1 cellular context compared by ENCODE assay signal in genomic region chr19:55324705-55325104, GRCh38.
TF ChIP-seq lines count a peak whose summit lies in the region.

No MANE protein-coding gene starts in this region.

TF ChIP-seq in GM12878, 131 proteins besides CTCF, POLR2A, EP300 and RAD21:
- no peak for TF ChIP-seq PML (IDR thresholded peaks at IDR 0.05; ENCODE audit: low read length)
- TF ChIP-seq FOXM1 (IDR thresholded peaks at IDR 0.05; ENCODE audit: low read depth, low read length) = no peak
- TF ChIP-seq ZNF207 (IDR thresholded peaks at IDR 0.05; ENCODE audit: borderline replicate concordance) = no peak
- TF ChIP-seq FOS (IDR thresholded peaks at IDR 0.05; ENCODE audit: borderline replicate concordance, extremely low read depth, insufficient read length) = no peak
- TF ChIP-seq NFIC (IDR thresholded peaks at IDR 0.05; ENCODE audit: low read depth, low read length) = no peak
- no peak for TF ChIP-seq MLLT1 (IDR thresholded peaks at IDR 0.05)
- TF ChIP-seq KLF5 (IDR thresholded peaks at IDR 0.05; ENCODE audit: partially characterized antibody) = no peak
- TF ChIP-seq BRCA1 (IDR thresholded peaks at IDR 0.05; ENCODE audit: low read depth, low read length) = no peak
- TF ChIP-seq NR2C1 (IDR thresholded peaks at IDR 0.05) = no peak
- TF ChIP-seq, protein P1, sequence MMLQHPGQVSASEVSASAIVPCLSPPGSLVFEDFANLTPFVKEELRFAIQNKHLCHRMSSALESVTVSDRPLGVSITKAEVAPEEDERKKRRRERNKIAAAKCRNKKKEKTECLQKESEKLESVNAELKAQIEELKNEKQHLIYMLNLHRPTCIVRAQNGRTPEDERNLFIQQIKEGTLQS (IDR thresholded peaks at IDR 0.05; ENCODE audit: borderline replicate concordance, extremely low read depth, low read depth, low read length) = no peak
- TF ChIP-seq ZNF24 (IDR thresholded peaks at IDR 0.05) = no peak
- TF ChIP-seq, protein P2, sequence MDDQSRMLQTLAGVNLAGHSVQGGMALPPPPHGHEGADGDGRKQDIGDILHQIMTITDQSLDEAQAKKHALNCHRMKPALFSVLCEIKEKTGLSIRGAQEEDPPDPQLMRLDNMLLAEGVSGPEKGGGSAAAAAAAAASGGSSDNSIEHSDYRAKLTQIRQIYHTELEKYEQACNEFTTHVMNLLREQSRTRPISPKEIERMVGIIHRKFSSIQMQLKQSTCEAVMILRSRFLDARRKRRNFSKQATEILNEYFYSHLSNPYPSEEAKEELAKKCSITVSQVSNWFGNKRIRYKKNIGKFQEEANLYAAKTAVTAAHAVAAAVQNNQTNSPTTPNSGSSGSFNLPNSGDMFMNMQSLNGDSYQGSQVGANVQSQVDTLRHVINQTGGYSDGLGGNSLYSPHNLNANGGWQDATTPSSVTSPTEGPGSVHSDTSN (IDR thresholded peaks at IDR 0.05; ENCODE audit: insufficient replicate concordance, low read depth, low read length) = no peak
- TF ChIP-seq, protein P3, sequence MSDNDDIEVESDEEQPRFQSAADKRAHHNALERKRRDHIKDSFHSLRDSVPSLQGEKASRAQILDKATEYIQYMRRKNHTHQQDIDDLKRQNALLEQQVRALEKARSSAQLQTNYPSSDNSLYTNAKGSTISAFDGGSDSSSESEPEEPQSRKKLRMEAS (IDR thresholded peaks at IDR 0.05; ENCODE audit: low read depth, low read length) = no peak
- TF ChIP-seq, protein P4, sequence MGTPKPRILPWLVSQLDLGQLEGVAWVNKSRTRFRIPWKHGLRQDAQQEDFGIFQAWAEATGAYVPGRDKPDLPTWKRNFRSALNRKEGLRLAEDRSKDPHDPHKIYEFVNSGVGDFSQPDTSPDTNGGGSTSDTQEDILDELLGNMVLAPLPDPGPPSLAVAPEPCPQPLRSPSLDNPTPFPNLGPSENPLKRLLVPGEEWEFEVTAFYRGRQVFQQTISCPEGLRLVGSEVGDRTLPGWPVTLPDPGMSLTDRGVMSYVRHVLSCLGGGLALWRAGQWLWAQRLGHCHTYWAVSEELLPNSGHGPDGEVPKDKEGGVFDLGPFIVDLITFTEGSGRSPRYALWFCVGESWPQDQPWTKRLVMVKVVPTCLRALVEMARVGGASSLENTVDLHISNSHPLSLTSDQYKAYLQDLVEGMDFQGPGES (IDR thresholded peaks at IDR 0.05) = no peak
- no peak for TF ChIP-seq CREM (IDR thresholded peaks at IDR 0.05; ENCODE audit: low read depth)
- TF ChIP-seq E2F4 (IDR thresholded peaks at IDR 0.05; ENCODE audit: low read depth, low read length) = no peak
- no peak for TF ChIP-seq CHD2 (IDR thresholded peaks at IDR 0.05; ENCODE audit: borderline replicate concordance, low read depth, low read length)
- no peak for TF ChIP-seq JUNB (IDR thresholded peaks at IDR 0.05)
- TF ChIP-seq NR2C2 (IDR thresholded peaks at IDR 0.05; ENCODE audit: borderline replicate concordance, control insufficient read depth, insufficient read length, low read depth) = no peak
TF ChIP-seq in GM12878: peak in this region for 0.
